In genomic region chr13:32246468-32246867, GRCh38 we compare ENCODE assay signal across 8 cellular contexts.
DNase-seq lines count a peak whose midpoint lies in the region; ATAC-seq and TF ChIP-seq lines count a peak whose summit lies in the region.

No MANE protein-coding gene starts in this region.

- peak; percentile 39 to 54 for DNase-seq in NOMO-1 (lab: John Stamatoyannopoulos, UW; ENCODE audit: unreplicated experiment in 2 of 2)
- DNase-seq in NOMO-1 treated with dmso at 0.1 percent for 144 hours (lab: John Stamatoyannopoulos, UW; ENCODE audit: unreplicated experiment): no peak
- peak; percentile 26 for DNase-seq in HuH-7.5 (ENCODE audit: low spot score)
- DNase-seq in T-helper 1 cell: peak in 3 of 5 donors; percentile 6 to 45 (median 11)
- DNase-seq in dedifferentiated amniotic fluid mesenchymal stem cell (ENCODE audit: extremely low spot score): peak; percentile 34
- DNase-seq in lung microvascular endothelial cell (ENCODE audit: low read depth in 2 of 2): peak; percentile 69 to 84
- peak; percentile 68 for DNase-seq in stomach

- no peak for TF ChIP-seq POLR2A in stomach (IDR thresholded peaks at IDR 0.05)

- peak in 5 of 7 experiments; percentile 54 to 76 (median 72) for TF ChIP-seq CTCF in stomach (IDR thresholded peaks at IDR 0.05)

- no peak for TF ChIP-seq EP300 in stomach (IDR thresholded peaks at IDR 0.05)

- peaks cover 5 to 25% (median 11%) of the 10 kb centered on the region in 4 donors for H3K4me1 ChIP-seq in stomach

- intact Hi-C loops in stomach (cut with DNase I; ENCODE audit: low total_unique reads): no loop called here

- no peak overlapping the region for H3K4me3 ChIP-seq in stomach

- no peak overlapping the region for H3K27ac ChIP-seq in stomach

- WGBS in stomach, 5 donors: 53 to 60% (median 59%) methylated on average over 2 of the region's 2 CpGs

- no peaks in the 10 kb centered on the region for H3K27me3 ChIP-seq in stomach

- peaks cover 4 to 26% (median 22%) of the 10 kb centered on the region in 4 donors for H3K36me3 ChIP-seq in stomach

- no peaks in the 10 kb centered on the region for H3K9me3 ChIP-seq in stomach

- ATAC-seq in GM21529 (IDR thresholded peaks at IDR 0.05; ENCODE audit: unreplicated experiment): peak; percentile 77
